In the genomic region with DNA sequence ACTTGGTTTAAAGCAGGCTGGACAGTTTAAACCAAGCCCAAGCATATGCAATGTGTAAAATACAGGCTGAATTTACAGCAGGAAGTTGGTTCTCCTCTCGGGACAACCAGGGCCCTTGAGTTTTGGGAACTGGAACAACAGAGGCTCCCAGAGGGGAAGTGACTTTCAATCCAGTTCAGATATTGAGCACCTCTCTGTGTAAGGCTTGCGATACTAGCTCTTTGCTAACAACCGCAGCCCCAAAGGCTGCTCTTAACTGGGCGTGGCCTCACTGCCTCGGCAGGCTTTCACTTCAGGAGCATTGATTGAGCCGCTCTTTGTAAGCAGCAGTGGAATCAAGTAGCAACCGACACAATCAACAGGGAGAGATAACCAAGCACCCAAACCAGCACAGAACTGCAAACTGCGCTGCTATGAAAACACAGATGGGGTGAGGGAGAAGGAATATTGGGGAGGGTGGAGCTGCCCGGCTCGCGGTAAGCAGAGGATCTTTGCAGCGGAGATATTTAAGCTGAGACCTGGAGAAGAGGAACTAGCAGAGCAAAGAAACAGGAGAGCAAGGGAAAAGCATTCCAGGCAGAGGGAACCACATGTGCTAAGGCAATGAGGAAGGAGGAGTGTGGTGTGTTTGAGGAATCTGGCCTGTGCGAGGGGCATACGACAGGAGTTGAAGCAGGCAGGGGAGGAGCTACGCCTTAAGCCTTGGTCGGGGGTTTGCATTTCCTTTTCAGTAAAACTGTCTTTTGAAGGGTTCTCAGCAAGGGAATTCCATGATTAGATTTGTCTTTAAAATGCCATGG, we compare ENCODE assay signal across 1 cellular context.
TF ChIP-seq lines count a peak whose summit lies in the region.

No MANE protein-coding gene starts in this region.

TF ChIP-seq in HepG2, 621 proteins besides CTCF, POLR2A, EP300 and RAD21 (continued from another document and continues in another):
- peak; percentile 66; the same call in 1 of the 2 replicates for TF ChIP-seq THAP9 (CRISPR knock-in tag; IDR thresholded peaks at IDR 0.05; ENCODE audit: borderline replicate concordance)
- TF ChIP-seq ZNF713 (CRISPR knock-in tag; IDR thresholded peaks at IDR 0.05) = no peak
- no peak for TF ChIP-seq ZNF274 (CRISPR knock-in tag; IDR thresholded peaks at IDR 0.05)
- TF ChIP-seq ZNF619 (CRISPR knock-in tag; IDR thresholded peaks at IDR 0.05) = 0 out of 2 replicates have a peak, but pooled peaks have one; percentile 35
- no peak for TF ChIP-seq ZNF460 (CRISPR knock-in tag; IDR thresholded peaks at IDR 0.05; ENCODE audit: borderline replicate concordance)
- TF ChIP-seq ZNF7 (CRISPR knock-in tag; IDR thresholded peaks at IDR 0.05) = no peak
- peak; percentile 67 for TF ChIP-seq ZNF501 (CRISPR knock-in tag; IDR thresholded peaks at IDR 0.05)
- peak; percentile 71 for TF ChIP-seq NRL (CRISPR knock-in tag; IDR thresholded peaks at IDR 0.05; ENCODE audit: borderline replicate concordance)
- TF ChIP-seq GMEB1 (CRISPR knock-in tag; IDR thresholded peaks at IDR 0.05; ENCODE audit: borderline replicate concordance) = no peak
- no peak for TF ChIP-seq HCFC1 (IDR thresholded peaks at IDR 0.05; ENCODE audit: low read depth, low read length)
- TF ChIP-seq ETV5 (CRISPR knock-in tag; IDR thresholded peaks at IDR 0.05; ENCODE audit: borderline replicate concordance) = no peak; the same call in 1 of the 2 replicates
- TF ChIP-seq GTF2F1 (IDR thresholded peaks at IDR 0.05; ENCODE audit: low read length) = no peak
- TF ChIP-seq, protein P1, sequence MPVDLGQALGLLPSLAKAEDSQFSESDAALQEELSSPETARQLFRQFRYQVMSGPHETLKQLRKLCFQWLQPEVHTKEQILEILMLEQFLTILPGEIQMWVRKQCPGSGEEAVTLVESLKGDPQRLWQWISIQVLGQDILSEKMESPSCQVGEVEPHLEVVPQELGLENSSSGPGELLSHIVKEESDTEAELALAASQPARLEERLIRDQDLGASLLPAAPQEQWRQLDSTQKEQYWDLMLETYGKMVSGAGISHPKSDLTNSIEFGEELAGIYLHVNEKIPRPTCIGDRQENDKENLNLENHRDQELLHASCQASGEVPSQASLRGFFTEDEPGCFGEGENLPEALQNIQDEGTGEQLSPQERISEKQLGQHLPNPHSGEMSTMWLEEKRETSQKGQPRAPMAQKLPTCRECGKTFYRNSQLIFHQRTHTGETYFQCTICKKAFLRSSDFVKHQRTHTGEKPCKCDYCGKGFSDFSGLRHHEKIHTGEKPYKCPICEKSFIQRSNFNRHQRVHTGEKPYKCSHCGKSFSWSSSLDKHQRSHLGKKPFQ (CRISPR knock-in tag; IDR thresholded peaks at IDR 0.05; ENCODE audit: insufficient replicate concordance) = peak; percentile 35
- TF ChIP-seq ZNF337 (CRISPR knock-in tag; IDR thresholded peaks at IDR 0.05; ENCODE audit: borderline replicate concordance, low read depth) = no peak
- no peak for TF ChIP-seq ATF7-NPFF (CRISPR knock-in tag; IDR thresholded peaks at IDR 0.05; ENCODE audit: low read depth)
- TF ChIP-seq KLF13 (CRISPR knock-in tag; IDR thresholded peaks at IDR 0.05) = no peak
- TF ChIP-seq, protein P2, sequence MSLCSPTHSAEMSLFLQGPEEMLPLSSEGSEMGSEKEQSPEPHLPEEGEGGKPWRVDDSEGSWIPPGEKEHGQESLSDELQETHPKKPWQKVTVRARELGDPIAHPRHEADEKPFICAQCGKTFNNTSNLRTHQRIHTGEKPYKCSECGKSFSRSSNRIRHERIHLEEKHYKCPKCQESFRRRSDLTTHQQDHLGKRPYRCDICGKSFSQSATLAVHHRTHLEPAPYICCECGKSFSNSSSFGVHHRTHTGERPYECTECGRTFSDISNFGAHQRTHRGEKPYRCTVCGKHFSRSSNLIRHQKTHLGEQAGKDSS (CRISPR knock-in tag; IDR thresholded peaks at IDR 0.05; ENCODE audit: borderline replicate concordance, low read depth) = no peak
- TF ChIP-seq, protein P3, sequence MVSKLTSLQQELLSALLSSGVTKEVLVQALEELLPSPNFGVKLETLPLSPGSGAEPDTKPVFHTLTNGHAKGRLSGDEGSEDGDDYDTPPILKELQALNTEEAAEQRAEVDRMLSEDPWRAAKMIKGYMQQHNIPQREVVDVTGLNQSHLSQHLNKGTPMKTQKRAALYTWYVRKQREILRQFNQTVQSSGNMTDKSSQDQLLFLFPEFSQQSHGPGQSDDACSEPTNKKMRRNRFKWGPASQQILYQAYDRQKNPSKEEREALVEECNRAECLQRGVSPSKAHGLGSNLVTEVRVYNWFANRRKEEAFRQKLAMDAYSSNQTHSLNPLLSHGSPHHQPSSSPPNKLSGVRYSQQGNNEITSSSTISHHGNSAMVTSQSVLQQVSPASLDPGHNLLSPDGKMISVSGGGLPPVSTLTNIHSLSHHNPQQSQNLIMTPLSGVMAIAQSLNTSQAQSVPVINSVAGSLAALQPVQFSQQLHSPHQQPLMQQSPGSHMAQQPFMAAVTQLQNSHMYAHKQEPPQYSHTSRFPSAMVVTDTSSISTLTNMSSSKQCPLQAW (CRISPR knock-in tag; IDR thresholded peaks at IDR 0.05) = 0 out of 2 replicates have a peak, but pooled peaks have one; percentile 34
- peak; percentile 41; the same call in 1 of the 2 replicates for TF ChIP-seq ONECUT2 (CRISPR knock-in tag; IDR thresholded peaks at IDR 0.05)
- TF ChIP-seq, protein P4, sequence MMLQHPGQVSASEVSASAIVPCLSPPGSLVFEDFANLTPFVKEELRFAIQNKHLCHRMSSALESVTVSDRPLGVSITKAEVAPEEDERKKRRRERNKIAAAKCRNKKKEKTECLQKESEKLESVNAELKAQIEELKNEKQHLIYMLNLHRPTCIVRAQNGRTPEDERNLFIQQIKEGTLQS (CRISPR knock-in tag; IDR thresholded peaks at IDR 0.05) = no peak
- TF ChIP-seq PLRG1 (conservative IDR thresholded peaks at IDR 0.05) = no peak
- peak; percentile 21; the same call in 1 of the 2 replicates for TF ChIP-seq TGIF2 (CRISPR knock-in tag; IDR thresholded peaks at IDR 0.05)
- TF ChIP-seq KIAA2018 (CRISPR knock-in tag; IDR thresholded peaks at IDR 0.05; ENCODE audit: borderline replicate concordance) = no peak
- no peak for TF ChIP-seq FOXO4 (CRISPR knock-in tag; conservative IDR thresholded peaks at IDR 0.05)
- TF ChIP-seq CAMTA2 (CRISPR knock-in tag; IDR thresholded peaks at IDR 0.05; ENCODE audit: borderline replicate concordance) = no peak
- TF ChIP-seq, protein P5, sequence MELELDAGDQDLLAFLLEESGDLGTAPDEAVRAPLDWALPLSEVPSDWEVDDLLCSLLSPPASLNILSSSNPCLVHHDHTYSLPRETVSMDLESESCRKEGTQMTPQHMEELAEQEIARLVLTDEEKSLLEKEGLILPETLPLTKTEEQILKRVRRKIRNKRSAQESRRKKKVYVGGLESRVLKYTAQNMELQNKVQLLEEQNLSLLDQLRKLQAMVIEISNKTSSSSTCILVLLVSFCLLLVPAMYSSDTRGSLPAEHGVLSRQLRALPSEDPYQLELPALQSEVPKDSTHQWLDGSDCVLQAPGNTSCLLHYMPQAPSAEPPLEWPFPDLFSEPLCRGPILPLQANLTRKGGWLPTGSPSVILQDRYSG (CRISPR knock-in tag; IDR thresholded peaks at IDR 0.05) = no peak
- TF ChIP-seq GATAD1 (CRISPR knock-in tag; IDR thresholded peaks at IDR 0.05) = no peak
